ENCODE assay signal across 1 cellular context in the genomic region with DNA sequence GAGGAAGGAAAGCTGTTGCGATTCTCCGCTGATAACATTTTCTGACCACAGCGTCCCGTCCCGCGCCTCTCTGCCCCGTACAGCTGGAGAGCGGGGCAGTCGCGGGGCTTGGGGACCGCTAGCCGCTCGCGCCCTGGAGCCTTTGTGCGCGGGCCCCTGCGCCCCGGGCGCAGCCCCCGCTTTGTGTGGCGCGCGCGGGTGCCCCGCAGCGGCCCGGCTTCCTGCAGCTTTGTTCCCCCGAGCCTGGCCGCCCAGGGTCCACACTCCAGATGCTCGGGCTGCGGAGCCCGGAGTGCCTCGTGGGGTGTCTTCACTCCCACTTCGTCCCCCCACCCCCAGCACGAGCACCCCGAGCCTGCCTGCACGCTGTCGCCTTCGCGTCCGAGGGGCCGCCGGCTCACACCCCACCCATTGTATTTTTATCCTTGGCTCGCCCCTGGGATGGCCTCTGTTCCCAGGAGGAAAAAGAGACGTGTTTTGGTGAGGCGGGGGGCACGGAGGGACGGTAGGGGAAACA.
TF ChIP-seq lines count a peak whose summit lies in the region.

No MANE protein-coding gene starts in this region.

TF ChIP-seq in SK-N-SH treated with all-trans-retinoic acid at 6 μM for 48 hours, 23 proteins besides CTCF, POLR2A, EP300 and RAD21 (continued from another document):
- TF ChIP-seq TSHZ2 (CRISPR knock-in tag; IDR thresholded peaks at IDR 0.05): no peak
- TF ChIP-seq CSDC2 (CRISPR knock-in tag; IDR thresholded peaks at IDR 0.05): no peak
- no peak for TF ChIP-seq ZNF565 (CRISPR knock-in tag; conservative IDR thresholded peaks at IDR 0.05; ENCODE audit: low read depth)
- no peak for TF ChIP-seq BACH2 (CRISPR knock-in tag; IDR thresholded peaks at IDR 0.05; ENCODE audit: borderline replicate concordance)
- no peak for TF ChIP-seq TCF4 (CRISPR knock-in tag; IDR thresholded peaks at IDR 0.05; ENCODE audit: borderline replicate concordance)
